Comparison of ENCODE assay signal across 12 cellular contexts in the genomic region with DNA sequence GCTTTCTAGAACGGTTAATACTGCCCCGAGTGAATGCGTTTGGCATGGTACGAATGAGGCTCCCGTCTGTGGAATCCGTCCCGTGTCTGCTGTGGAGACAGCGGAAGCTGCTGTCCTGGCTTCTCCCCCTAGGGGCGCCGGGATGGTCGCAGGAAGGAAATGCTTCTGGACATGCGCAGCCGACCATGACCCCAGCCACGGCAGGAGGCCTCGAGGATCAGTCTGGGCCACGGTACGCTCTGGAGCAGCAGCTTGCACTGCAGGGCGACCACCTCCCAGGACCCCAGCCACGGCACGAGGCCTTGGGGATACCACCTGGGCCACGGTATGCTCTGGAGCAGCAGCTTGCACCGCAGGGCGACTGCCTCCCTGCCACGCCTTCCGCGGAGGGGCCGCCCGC. TPM values are rescaled to one million over a fixed set of nuclear protein-coding genes. Genes with fewer than 3 reads are reported as not detected.
A peak's percentile ranks its signal among the peaks of the same experiment; 100 is the strongest.
DNase-seq lines count a peak whose midpoint lies in the region; ATAC-seq and TF ChIP-seq lines count a peak whose summit lies in the region.
"Had no signal": no experiment of that assay in that cellular context is flagged by ENCODE, and none has a peak within 500 bp of the region (broad histone marks: within the 10 kb centered on the region; RNA-seq: fewer than 3 reads in every experiment).

No MANE protein-coding gene starts in this region.

- peaks cover 21% of the 10 kb centered on the region for H3K36me3 Mint-ChIP-seq in activated T-helper 2 cell treated with anti-CD3 and anti-CD28 coated beads, Interferon-gamma antibody, Interleukin-2, Interleukin-4, amounts not matched to agents 10 μg/mL and 5 μg/mL and 100 μg/mL, durations not matched to agents 14 hours and 24 hours and 36 hours (ENCODE audit: low read depth)
- H3K36me3 Mint-ChIP-seq: activated naive CD8-positive, alpha-beta T cell had no signal

- TF ChIP-seq CTCF in GM12864 (IDR thresholded peaks at IDR 0.05; ENCODE audit: low read depth, low read length, missing control alignments) (peak; percentile 7), gastrocnemius medialis (IDR thresholded peaks at IDR 0.05 in 4 of 5, conservative IDR thresholded peaks at IDR 0.05 in 1 of 5) (peak in 2 of 5 experiments; percentile 7 to 8)

- no peaks in the 10 kb centered on the region for H3K27me3 Mint-ChIP-seq in activated T-helper 2 cell treated with anti-CD3 and anti-CD28 coated beads, Interferon-gamma antibody, Interleukin-2, Interleukin-4, amounts not matched to agents 10 μg/mL and 5 μg/mL and 100 μg/mL, durations not matched to agents 14 hours and 24 hours and 36 hours (ENCODE audit: low read depth)
- H3K27me3 Mint-ChIP-seq: activated naive CD8-positive, alpha-beta T cell; dendritic cell treated with granulocyte-macrophage colony-stimulating factor and Interleukin-4, amounts not matched to agents 40 ng/mL and 50 ng/mL, for 4 days had no signal

- peaks cover 0 to 15% of the 10 kb centered on the region in 2 donors for H3K36me3 ChIP-seq in gastrocnemius medialis

- in situ Hi-C loops in gastrocnemius medialis (cut with MboI; ENCODE audit: low sequenced_read_pairs in 4 of 4) = loop anchor here in 1 of 4 donors (5.0 kb wide), 1 partner anchor 158 kb away; no protein-coding TSS in a partner anchor

- no peak overlapping the region for H3K4me3 ChIP-seq in GM12864 (ENCODE audit: low read depth, low read length)
- no peak overlapping the region for H3K4me3 ChIP-seq in right cardiac atrium (ENCODE audit: low read length)
- no peak overlapping the region for H3K4me3 ChIP-seq in gastrocnemius medialis
- H3K4me3 ChIP-seq: gastroesophageal sphincter had no signal

- ATAC-seq in SK-N-SH treated with all-trans-retinoic acid at 6 μM for 48 hours (peak; percentile 4; the same call in 1 of the 3 replicates), right cardiac atrium (no peak), gastrocnemius medialis (no peak), left colon (no peak), GM19351 (IDR thresholded peaks at IDR 0.05; ENCODE audit: unreplicated experiment) (no peak)
- ATAC-seq: gastroesophageal sphincter had no signal

- intact Hi-C loops in right cardiac atrium (cut with DNase I) (loop anchor here in 3 of 4 donors (5.0 to 10.0 kb wide), 4 partner anchors 60 to 158 kb away; a partner anchor contains a TSS), gastrocnemius medialis (cut with DNase I; ENCODE audit: low total_unique reads) (no loop called here), left colon (cut with DNase I, micrococcal nuclease) (no loop called here)
- intact Hi-C loops in activated T-helper 2 cell treated with anti-CD3 and anti-CD28 coated beads, Interferon-gamma antibody, Interleukin-2, Interleukin-4, amounts not matched to agents 10 μg/mL and 5 μg/mL and 100 μg/mL, durations not matched to agents 14 hours and 24 hours and 36 hours (cut with micrococcal nuclease) = no loop called here

- H3K4me1 ChIP-seq in right cardiac atrium (ENCODE audit: control insufficient read depth, insufficient read depth, low read length) (peaks cover 4% of the 10 kb centered on the region), gastrocnemius medialis (peaks cover 7 to 22% of the 10 kb centered on the region in 2 donors)

- H3K27ac Mint-ChIP-seq in activated T-helper 2 cell treated with anti-CD3 and anti-CD28 coated beads, Interferon-gamma antibody, Interleukin-2, Interleukin-4, amounts not matched to agents 10 μg/mL and 5 μg/mL and 100 μg/mL, durations not matched to agents 14 hours and 24 hours and 36 hours = no peak overlapping the region
- H3K27ac Mint-ChIP-seq: activated naive CD8-positive, alpha-beta T cell; dendritic cell treated with granulocyte-macrophage colony-stimulating factor and Interleukin-4, amounts not matched to agents 40 ng/mL and 50 ng/mL, for 4 days had no signal

- peaks cover 11% of the 10 kb centered on the region for H3K4me1 Mint-ChIP-seq in activated T-helper 2 cell treated with anti-CD3 and anti-CD28 coated beads, Interferon-gamma antibody, Interleukin-2, Interleukin-4, amounts not matched to agents 10 μg/mL and 5 μg/mL and 100 μg/mL, durations not matched to agents 14 hours and 24 hours and 36 hours (ENCODE audit: low read depth)

- H3K27me3 ChIP-seq in right cardiac atrium (ENCODE audit: control insufficient read depth, insufficient read depth) = no peaks in the 10 kb centered on the region
- no peaks in the 10 kb centered on the region for H3K27me3 ChIP-seq in gastrocnemius medialis
- H3K27me3 ChIP-seq: gastroesophageal sphincter had no signal

- no peaks in the 10 kb centered on the region for H3K9me3 Mint-ChIP-seq in activated T-helper 2 cell treated with anti-CD3 and anti-CD28 coated beads, Interferon-gamma antibody, Interleukin-2, Interleukin-4, amounts not matched to agents 10 μg/mL and 5 μg/mL and 100 μg/mL, durations not matched to agents 14 hours and 24 hours and 36 hours
- H3K9me3 Mint-ChIP-seq: dendritic cell treated with granulocyte-macrophage colony-stimulating factor and Interleukin-4, amounts not matched to agents 40 ng/mL and 50 ng/mL, for 4 days had no signal

- no peak for DNase-seq in GM12864 (ENCODE audit: low read depth)
- DNase-seq in right cardiac atrium = peak in 2 of 3 donors; percentile 53 to 70
- DNase-seq in gastrocnemius medialis = no peak
- no peak for DNase-seq in activated T-helper 2 cell treated with anti-CD3 and anti-CD28 coated beads, Interferon-gamma antibody, Interleukin-2, Interleukin-4, amounts not matched to agents 10 μg/mL and 5 μg/mL and 100 μg/mL, durations not matched to agents 14 hours and 24 hours and 36 hours (ENCODE audit: low spot score)
- DNase-seq in left colon = no peak
- DNase-seq: DMS 273 treated with DMSO at 0.1 percent for 48 hours, T1000 had no signal

- no peak overlapping the region for H3K4me3 Mint-ChIP-seq in activated T-helper 2 cell treated with anti-CD3 and anti-CD28 coated beads, Interferon-gamma antibody, Interleukin-2, Interleukin-4, amounts not matched to agents 10 μg/mL and 5 μg/mL and 100 μg/mL, durations not matched to agents 14 hours and 24 hours and 36 hours (ENCODE audit: low read depth)
- H3K4me3 Mint-ChIP-seq: activated naive CD8-positive, alpha-beta T cell; dendritic cell treated with granulocyte-macrophage colony-stimulating factor and Interleukin-4, amounts not matched to agents 40 ng/mL and 50 ng/mL, for 4 days had no signal

- no peak for TF ChIP-seq POLR2A in gastrocnemius medialis (IDR thresholded peaks at IDR 0.05)

- no peak overlapping the region for H3K27ac ChIP-seq in right cardiac atrium (ENCODE audit: low read length)
- peak overlapping the region in 3 of 4 donors; percentile 12 to 33 (median 25) for H3K27ac ChIP-seq in gastrocnemius medialis

- 77% methylated on average over 28 of the region's 28 CpGs for WGBS in right cardiac atrium

- H3K9me3 ChIP-seq in right cardiac atrium (ENCODE audit: control insufficient read depth, low read length) (no peaks in the 10 kb centered on the region), gastrocnemius medialis (no peaks in the 10 kb centered on the region)
- H3K9me3 ChIP-seq: gastroesophageal sphincter had no signal

TF ChIP-seq in SK-N-SH treated with all-trans-retinoic acid at 6 μM for 48 hours, 23 proteins besides CTCF, POLR2A, EP300 and RAD21:
- no peak for TF ChIP-seq ZNF565 (CRISPR knock-in tag; conservative IDR thresholded peaks at IDR 0.05; ENCODE audit: low read depth)
- no peak for TF ChIP-seq BACH2 (CRISPR knock-in tag; IDR thresholded peaks at IDR 0.05; ENCODE audit: borderline replicate concordance)
- no peak for TF ChIP-seq ZFP30 (CRISPR knock-in tag; IDR thresholded peaks at IDR 0.05)
- no peak for TF ChIP-seq ZC3H10 (CRISPR knock-in tag; IDR thresholded peaks at IDR 0.05)
- no peak for TF ChIP-seq TOX (CRISPR knock-in tag; IDR thresholded peaks at IDR 0.05; ENCODE audit: borderline replicate concordance)
- TF ChIP-seq ISL1 (CRISPR knock-in tag; IDR thresholded peaks at IDR 0.05) = no peak
- TF ChIP-seq, protein P1, sequence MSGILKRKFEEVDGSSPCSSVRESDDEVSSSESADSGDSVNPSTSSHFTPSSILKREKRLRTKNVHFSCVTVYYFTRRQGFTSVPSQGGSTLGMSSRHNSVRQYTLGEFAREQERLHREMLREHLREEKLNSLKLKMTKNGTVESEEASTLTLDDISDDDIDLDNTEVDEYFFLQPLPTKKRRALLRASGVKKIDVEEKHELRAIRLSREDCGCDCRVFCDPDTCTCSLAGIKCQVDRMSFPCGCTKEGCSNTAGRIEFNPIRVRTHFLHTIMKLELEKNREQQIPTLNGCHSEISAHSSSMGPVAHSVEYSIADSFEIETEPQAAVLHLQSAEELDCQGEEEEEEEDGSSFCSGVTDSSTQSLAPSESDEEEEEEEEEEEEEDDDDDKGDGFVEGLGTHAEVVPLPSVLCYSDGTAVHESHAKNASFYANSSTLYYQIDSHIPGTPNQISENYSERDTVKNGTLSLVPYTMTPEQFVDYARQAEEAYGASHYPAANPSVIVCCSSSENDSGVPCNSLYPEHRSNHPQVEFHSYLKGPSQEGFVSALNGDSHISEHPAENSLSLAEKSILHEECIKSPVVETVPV (CRISPR knock-in tag; IDR thresholded peaks at IDR 0.05) = no peak
- TF ChIP-seq ARNTL (CRISPR knock-in tag; IDR thresholded peaks at IDR 0.05; ENCODE audit: borderline replicate concordance, low read depth) = no peak
- TF ChIP-seq TCF4 (CRISPR knock-in tag; IDR thresholded peaks at IDR 0.05; ENCODE audit: borderline replicate concordance) = no peak
- no peak for TF ChIP-seq PPARA (CRISPR knock-in tag; IDR thresholded peaks at IDR 0.05; ENCODE audit: borderline replicate concordance)
- TF ChIP-seq OSR1 (CRISPR knock-in tag; IDR thresholded peaks at IDR 0.05) = no peak
- no peak for TF ChIP-seq SNAI2 (CRISPR knock-in tag; IDR thresholded peaks at IDR 0.05)
- TF ChIP-seq ZNF70 (CRISPR knock-in tag; IDR thresholded peaks at IDR 0.05) = no peak

RNA-seq across cellular contexts. Expression of a gene that starts 59.7 kb away (rescaled TPM):
- total RNA-seq in right cardiac atrium (1 to 10 TPM; 4.5 to 6.8 (median 5.4) TPM), gastrocnemius medialis (1 to 10 TPM; 4.7 to 5.0 (median 4.9) TPM), left colon (10 to 100 TPM in 1 of 2 donors, 1 to 10 TPM in 1; 9.9 to 11.6 TPM)
- 2.2 TPM for polyA plus RNA-seq in right cardiac atrium
- 13.0 and 13.9 TPM in 2 replicates for total RNA-seq in activated T-helper 2 cell treated with anti-CD3 and anti-CD28 coated beads, Interferon-gamma antibody, Interleukin-2, Interleukin-4, amounts not matched to agents 10 μg/mL and 5 μg/mL and 100 μg/mL, durations not matched to agents 14 hours and 24 hours and 36 hours

Comparison
In these comparisons a context has a peak if more than half of its experiments do, and no peak if none do; other contexts are left out.
1. DNase-seq: peak in right cardiac atrium (2 of 3); none in GM12864 (single experiment), gastrocnemius medialis (0 of 2), activated T-helper 2 cell treated with anti-CD3 and anti-CD28 coated beads, Interferon-gamma antibody, Interleukin-2, Interleukin-4, amounts not matched to agents 10 μg/mL and 5 μg/mL and 100 μg/mL, durations not matched to agents 14 hours and 24 hours and 36 hours (single experiment) and left colon (0 of 2).
2. intact Hi-C loops: an anchor here in right cardiac atrium (5.0 to 10.0 kb wide); none called in gastrocnemius medialis, activated T-helper 2 cell treated with anti-CD3 and anti-CD28 coated beads, Interferon-gamma antibody, Interleukin-2, Interleukin-4, amounts not matched to agents 10 μg/mL and 5 μg/mL and 100 μg/mL, durations not matched to agents 14 hours and 24 hours and 36 hours and left colon.